Comparison of ENCODE assay signal across 9 cellular contexts in genomic region chr12:53659609-53660008, GRCh38. TPM values are rescaled to one million over a fixed set of nuclear protein-coding genes. Genes with fewer than 3 reads are reported as not detected.
DNase-seq lines count a peak whose midpoint lies in the region; ATAC-seq, FAIRE-seq and TF ChIP-seq lines count a peak whose summit lies in the region.
"Had no signal": no experiment of that assay in that cellular context is flagged by ENCODE, and none has a peak within 500 bp of the region (broad histone marks: within the 10 kb centered on the region; RNA-seq: fewer than 3 reads in every experiment).

No MANE protein-coding gene starts in this region.

- H3K27ac Mint-ChIP-seq in astrocyte (ENCODE audit: unreplicated experiment): peak overlapping the region; percentile 12
- no peak overlapping the region for H3K27ac Mint-ChIP-seq in activated CD8-positive, alpha-beta T cell treated with anti-CD3 and anti-CD28 coated beads, Interleukin-2, amount 10 ng/mL, durations not matched to agents 7 days and 5 days

- ATAC-seq in HCT116: no peak
- no peak for ATAC-seq in activated CD8-positive, alpha-beta T cell treated with anti-CD3 and anti-CD28 coated beads, Interleukin-2, amount 10 ng/mL, durations not matched to agents 7 days and 5 days

- no peaks in the 10 kb centered on the region for H3K79me2 ChIP-seq in HCT116 (ENCODE audit: insufficient read depth, low read length)
- H3K79me2 ChIP-seq in astrocyte (ENCODE audit: insufficient read depth, low read length): no peaks in the 10 kb centered on the region

- RAD21 ChIA-PET in HCT116 (lab: Charles Lee; ENCODE audit: low non-redundant PET in 1 of 2, low total read pairs in 2 of 2, uncharacterized antibody in 2 of 2, unreplicated experiment in 2 of 2): interaction anchor here in 1 of 2 experiments (0.6 kb wide), 1 partner anchor 533 kb away, joined by 4 read pairs; no protein-coding TSS in a partner anchor

- H3K9me2 ChIP-seq in HCT116 (ENCODE audit: insufficient read depth): no peaks in the 10 kb centered on the region

- H3K4me1 Mint-ChIP-seq in astrocyte (ENCODE audit: low read depth, unreplicated experiment): peaks cover 21% of the 10 kb centered on the region
- H3K4me1 Mint-ChIP-seq in activated CD8-positive, alpha-beta T cell treated with anti-CD3 and anti-CD28 coated beads, Interleukin-2, amount 10 ng/mL, durations not matched to agents 7 days and 5 days (ENCODE audit: low read depth): no peaks in the 10 kb centered on the region

- no TSS peak for BruUV-seq in HCT116 (replicated peaks; lab: Mats Ljungman, UMichigan)

- DNase-seq in HCT116 (ENCODE audit: low read depth, low spot score) (no peak), astrocyte (ENCODE audit: low read depth) (peak; percentile 63), small intestine (peak; percentile 38), AML-193 (lab: John Stamatoyannopoulos, UW) (no peak), COR-L47 (lab: John Stamatoyannopoulos, UW) (no peak)
- no peak for DNase-seq in activated CD8-positive, alpha-beta T cell treated with anti-CD3 and anti-CD28 coated beads, Interleukin-2, amount 10 ng/mL, durations not matched to agents 7 days and 5 days
- no peak for DNase-seq in stimulated activated CD8-positive, alpha-beta memory T cell treated with anti-CD3 and anti-CD28 coated beads, Interleukin-4, amount 100 ng/mL, for 48 hours

- FAIRE-seq in astrocyte (lab: Jason Lieb, UNC) (no peak), islet of Langerhans (lab: Jason Lieb, UNC) (peak; percentile 51), small intestine (lab: Jason Lieb, UNC) (no peak)

- H3K9me3 ChIP-seq in HCT116 (ENCODE audit: control insufficient read depth in 1 of 2, insufficient read depth in 1 of 2, low read depth in 1 of 2, low read length in 2 of 2) (no peaks in the 10 kb centered on the region), astrocyte (ENCODE audit: insufficient read depth, low read depth, low read length) (no peaks in the 10 kb centered on the region), small intestine (ENCODE audit: control insufficient read depth, low read depth) (no peaks in the 10 kb centered on the region)

- H3K4me3 ChIP-seq in HCT116 (replicated peaks in 1 of 2; ENCODE audit: low read depth in 1 of 2, low read length in 2 of 2) (no peak overlapping the region), astrocyte (ENCODE audit: insufficient read depth, low read depth, low read length) (peak overlapping the region; percentile 27), small intestine (ENCODE audit: low read depth in 1 of 2, low read length in 2 of 2) (no peak overlapping the region)
- H3K4me3 ChIP-seq: lung had no signal

- H4K20me1 ChIP-seq in HCT116 (ENCODE audit: insufficient read depth): no peaks in the 10 kb centered on the region
- no peaks in the 10 kb centered on the region for H4K20me1 ChIP-seq in astrocyte (ENCODE audit: insufficient read depth, low read length)

- no peak for TF ChIP-seq RAD21 in HCT116 (IDR thresholded peaks at IDR 0.05; ENCODE audit: low read depth)

- H3K36me3 ChIP-seq in HCT116 (ENCODE audit: control insufficient read depth in 1 of 2, insufficient read depth in 2 of 2, low read length in 2 of 2) (peaks cover 0 to 3% of the 10 kb centered on the region in 2 experiments; a peak in 1 of 4 replicates), astrocyte (ENCODE audit: insufficient read depth, low read length) (peaks cover 7% of the 10 kb centered on the region), small intestine (ENCODE audit: control insufficient read depth in 2 of 2, insufficient read depth in 2 of 2, low read length in 2 of 2) (peaks cover 0 to 1% of the 10 kb centered on the region in 2 donors)

- POLR2A ChIA-PET in HCT116 (lab: Charles Lee): no interaction called here
- POLR2A ChIA-PET in activated CD8-positive, alpha-beta T cell treated with anti-CD3 and anti-CD28 coated beads, Interleukin-2, amount 10 ng/mL, durations not matched to agents 7 days and 5 days (lab: Charles Lee): interaction anchor here (1.5 kb wide), 1 partner anchor 16 kb away, joined by 7 read pairs; the partner anchor contains the start of gene ATP5MC2

- H3K9me3 Mint-ChIP-seq in astrocyte (ENCODE audit: unreplicated experiment): no peaks in the 10 kb centered on the region
- no peaks in the 10 kb centered on the region for H3K9me3 Mint-ChIP-seq in activated CD8-positive, alpha-beta T cell treated with anti-CD3 and anti-CD28 coated beads, Interleukin-2, amount 10 ng/mL, durations not matched to agents 7 days and 5 days (ENCODE audit: insufficient read depth)

- peaks cover 8% of the 10 kb centered on the region for H3K36me3 Mint-ChIP-seq in astrocyte (ENCODE audit: low read depth, unreplicated experiment)
- H3K36me3 Mint-ChIP-seq in activated CD8-positive, alpha-beta T cell treated with anti-CD3 and anti-CD28 coated beads, Interleukin-2, amount 10 ng/mL, durations not matched to agents 7 days and 5 days (ENCODE audit: low read depth): peaks cover 15% of the 10 kb centered on the region

- no peaks in the 10 kb centered on the region for H3K27me3 ChIP-seq in HCT116 (ENCODE audit: insufficient read depth, low read length)
- H3K27me3 ChIP-seq in astrocyte (ENCODE audit: insufficient read depth, low read length): no peaks in the 10 kb centered on the region
- H3K27me3 ChIP-seq in small intestine (ENCODE audit: control insufficient read depth in 2 of 2, insufficient read depth in 2 of 2, low read length in 2 of 2): no peaks in the 10 kb centered on the region

- peak overlapping the region; percentile 0 for H3K4me3 Mint-ChIP-seq in astrocyte (ENCODE audit: unreplicated experiment)
- no peak overlapping the region for H3K4me3 Mint-ChIP-seq in activated CD8-positive, alpha-beta T cell treated with anti-CD3 and anti-CD28 coated beads, Interleukin-2, amount 10 ng/mL, durations not matched to agents 7 days and 5 days

- H3K9ac ChIP-seq in HCT116 (ENCODE audit: low read length): peak overlapping the region; percentile 28; the same call in 1 of the 2 replicates
- H3K9ac ChIP-seq in astrocyte (ENCODE audit: low read length): peak overlapping the region; percentile 63

- H3K27ac ChIP-seq in HCT116 (ENCODE audit: low read depth, low read length): peak overlapping the region; percentile 78
- H3K27ac ChIP-seq in astrocyte (ENCODE audit: low read depth, low read length): peak overlapping the region; percentile 85
- H3K27ac ChIP-seq in small intestine (ENCODE audit: low read depth in 1 of 2, low read length in 1 of 2): peak overlapping the region; percentile 18 to 93

- H2AFZ ChIP-seq in HCT116 (ENCODE audit: low read depth, low read length, poor library complexity, severe bottlenecking) (no peak overlapping the region), astrocyte (ENCODE audit: low read depth, low read length) (no peak overlapping the region)

- H3K4me1 ChIP-seq in HCT116 (ENCODE audit: control insufficient read depth in 1 of 2, insufficient read depth in 2 of 2, low read length in 2 of 2) (peaks cover 20 to 25% of the 10 kb centered on the region in 2 experiments; a peak in 3 of 4 replicates), astrocyte (ENCODE audit: insufficient read depth, low read length) (peaks cover 24% of the 10 kb centered on the region), small intestine (ENCODE audit: control insufficient read depth in 2 of 2, insufficient read depth in 1 of 2, low read depth in 1 of 2, low read length in 1 of 2) (peaks cover 0 to 5% of the 10 kb centered on the region in 2 donors)

- 22 to 39% (median 29%) methylated on average over 2 of the region's 2 CpGs for WGBS in small intestine, 3 donors

- intact Hi-C loops in HCT116 (cut with micrococcal nuclease): no loop called here

- H3K27me3 Mint-ChIP-seq in astrocyte (ENCODE audit: low read depth, unreplicated experiment): no peaks in the 10 kb centered on the region
- no peaks in the 10 kb centered on the region for H3K27me3 Mint-ChIP-seq in activated CD8-positive, alpha-beta T cell treated with anti-CD3 and anti-CD28 coated beads, Interleukin-2, amount 10 ng/mL, durations not matched to agents 7 days and 5 days (ENCODE audit: low read depth)

- CTCF ChIA-PET in HCT116 (lab: Charles Lee): interaction anchor here (0.6 to 2.1 kb wide), 2 partner anchors 98 to 116 kb away, joined by 3 to 10 read pairs; no protein-coding TSS in a partner anchor
- CTCF ChIA-PET in activated CD8-positive, alpha-beta T cell treated with anti-CD3 and anti-CD28 coated beads, Interleukin-2, amount 10 ng/mL, durations not matched to agents 7 days and 5 days (lab: Charles Lee): interaction anchor here (1.2 to 1.3 kb wide), 2 partner anchors 16 to 87 kb away, joined by 4 read pairs; partner anchors contain the start of gene ATP5MC2

- TF ChIP-seq CTCF in HCT116 (IDR thresholded peaks at IDR 0.05 in 2 of 3, conservative IDR thresholded peaks at IDR 0.05 in 1 of 3; ENCODE audit: borderline replicate concordance in 1 of 3, insufficient read depth in 1 of 3, low read depth in 2 of 3, low read length in 2 of 3) (no peak), astrocyte (IDR thresholded peaks at IDR 0.05; ENCODE audit: insufficient read depth, low read depth, low read length) (no peak)

- H3K4me2 ChIP-seq in HCT116 (ENCODE audit: low read length) (peak overlapping the region; percentile 49), astrocyte (ENCODE audit: low read length) (peak overlapping the region; percentile 75)

- no peak for TF ChIP-seq POLR2A in HCT116 (IDR thresholded peaks at IDR 0.05; ENCODE audit: borderline replicate concordance, extremely low read depth, insufficient read depth, insufficient read length)

TF ChIP-seq in HCT116, 20 proteins besides CTCF, POLR2A, EP300 and RAD21 (continues in another document):
- TF ChIP-seq EZH2 (IDR thresholded peaks at IDR 0.05) (no peak), POLR2AphosphoS5 (IDR thresholded peaks at IDR 0.05; ENCODE audit: low read depth, low read length) (no peak), CEBPB (IDR thresholded peaks at IDR 0.05; ENCODE audit: low read depth) (no peak)

RNA-seq across cellular contexts. Expression of gene ATP5MC2, which starts 16.3 kb away (rescaled TPM):
- 304 TPM for total RNA-seq in HCT116 (2021; ENCODE audit: unreplicated experiment)
- polyA plus RNA-seq in HCT116 (2012): 610 and 669 TPM in 2 replicates
- 224 and 237 TPM in 2 replicates for total RNA-seq in astrocyte
- 100 to 1,000 TPM; 433 to 621 (median 517) TPM for polyA plus RNA-seq in small intestine
- 100 to 1,000 TPM; 241 to 247 TPM for total RNA-seq in activated CD8-positive, alpha-beta T cell treated with anti-CD3 and anti-CD28 coated beads, Interleukin-2, amount 10 ng/mL, durations not matched to agents 7 days and 5 days

RNA-seq across cellular contexts. Expression of gene ATF7, which starts 33.4 kb away (rescaled TPM):
- total RNA-seq in HCT116 (2021; ENCODE audit: unreplicated experiment): 24.0 TPM
- 12.5 and 12.7 TPM in 2 replicates for polyA plus RNA-seq in HCT116 (2012)
- total RNA-seq in astrocyte: 35.1 and 38.3 TPM in 2 replicates
- polyA plus RNA-seq in small intestine: 10 to 100 TPM in 2 of 3 donors, 1 to 10 TPM in 1; 8.6 to 15.8 (median 13.2) TPM
- total RNA-seq in activated CD8-positive, alpha-beta T cell treated with anti-CD3 and anti-CD28 coated beads, Interleukin-2, amount 10 ng/mL, durations not matched to agents 7 days and 5 days: 10 to 100 TPM; 27.7 to 28.7 TPM

Comparison
In these comparisons a context has a peak if more than half of its experiments do, and no peak if none do; other contexts are left out.
1. DNase-seq: peak in astrocyte (single experiment) and small intestine (single experiment); none in HCT116 (single experiment), AML-193 (0 of 2), activated CD8-positive, alpha-beta T cell treated with anti-CD3 and anti-CD28 coated beads, Interleukin-2, amount 10 ng/mL, durations not matched to agents 7 days and 5 days (single experiment), stimulated activated CD8-positive, alpha-beta memory T cell treated with anti-CD3 and anti-CD28 coated beads, Interleukin-4, amount 100 ng/mL, for 48 hours (single experiment) and COR-L47 (single experiment).
2. Peak in every context shown above with its lines, with median percentiles within 50 percentile points of each other: H3K27ac ChIP-seq.